1 cellular context compared by ENCODE assay signal in genomic region chr4:54542540-54543041, GRCh38.
TF ChIP-seq lines count a peak whose summit lies in the region.

No MANE protein-coding gene starts in this region.

TF ChIP-seq in K562, 482 proteins besides CTCF, POLR2A, EP300 and RAD21 (continued from another document and continues in another):
- TF ChIP-seq ZBTB43 (CRISPR knock-in tag; IDR thresholded peaks at IDR 0.05) (no peak), NEUROD1 (IDR thresholded peaks at IDR 0.05; ENCODE audit: borderline replicate concordance, low read depth, low read length, partially characterized antibody) (peak; percentile 33), HDAC3 (IDR thresholded peaks at IDR 0.05; ENCODE audit: borderline replicate concordance, partially characterized antibody) (peak; percentile 78), TARDBP (IDR thresholded peaks at IDR 0.05) (no peak), ZBTB11 (CRISPR knock-in tag; IDR thresholded peaks at IDR 0.05) (peak in 1 of 3 experiments; percentile 39; a peak in 1 of 6 replicates), ZNF407 (IDR thresholded peaks at IDR 0.05; ENCODE audit: low read depth) (no peak), NFATC3 (IDR thresholded peaks at IDR 0.05) (no peak), HES1 (IDR thresholded peaks at IDR 0.05; ENCODE audit: low read depth) (0 out of 2 replicates have a peak, but pooled peaks have one; percentile 25), UBTF (IDR thresholded peaks at IDR 0.05; ENCODE audit: borderline replicate concordance in 1 of 2, low read depth in 2 of 2, low read length in 2 of 2) (no peak), ZNF778 (CRISPR knock-in tag; IDR thresholded peaks at IDR 0.05) (no peak), BRD4 (IDR thresholded peaks at IDR 0.05) (no peak), STAT5B (CRISPR knock-in tag; IDR thresholded peaks at IDR 0.05) (no peak), ZNF655 (CRISPR knock-in tag; IDR thresholded peaks at IDR 0.05) (no peak), EGR1 (conservative IDR thresholded peaks at IDR 0.05) (peak; percentile 86), ZNF511 (CRISPR knock-in tag; IDR thresholded peaks at IDR 0.05) (no peak), ZBTB7A (IDR thresholded peaks at IDR 0.05; ENCODE audit: borderline replicate concordance, control insufficient read depth, low read depth, low read length) (peak; percentile 73; the same call in 1 of the 2 replicates), CHD1 (IDR thresholded peaks at IDR 0.05; ENCODE audit: low read length) (no peak), HNRNPL (IDR thresholded peaks at IDR 0.05; ENCODE audit: low read depth, low read length) (no peak)
